ENCODE assay signal across 1 cellular context in the genomic region with DNA sequence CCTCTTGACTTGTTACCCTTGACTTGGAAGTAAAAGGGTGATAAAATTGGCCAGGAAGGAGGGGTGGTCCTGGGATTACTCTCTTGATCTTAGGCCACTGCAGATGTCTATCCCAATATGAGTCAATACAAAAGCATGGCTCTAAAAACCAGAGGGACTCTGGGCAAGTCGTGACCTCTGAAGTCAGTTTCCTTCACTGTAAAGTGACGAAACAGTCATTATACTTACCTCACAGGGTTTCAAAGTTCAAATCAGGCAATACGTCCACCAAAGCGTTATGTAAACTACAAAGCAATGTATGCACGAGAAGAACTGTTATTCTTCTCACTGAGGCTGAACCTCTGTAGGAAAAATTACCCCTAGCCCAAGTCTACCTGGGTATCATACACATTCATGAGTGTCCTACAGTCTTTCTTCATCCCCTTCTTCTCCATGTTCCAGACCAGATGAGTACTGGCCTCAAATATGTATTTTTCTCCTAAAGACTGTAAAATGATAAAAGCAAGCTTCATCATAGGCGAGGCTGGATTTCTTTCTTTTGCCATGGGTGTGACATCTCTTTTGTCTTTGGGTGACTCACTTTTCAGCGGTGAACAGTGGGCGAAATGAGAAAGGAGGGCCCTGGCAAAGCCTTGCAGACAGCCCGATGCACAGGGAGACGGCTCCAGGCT.
TF ChIP-seq lines count a peak whose summit lies in the region.

No MANE protein-coding gene starts in this region.

TF ChIP-seq in HepG2, 621 proteins besides CTCF, POLR2A, EP300 and RAD21 (continued from another document and continues in another):
- TF ChIP-seq, protein P1, sequence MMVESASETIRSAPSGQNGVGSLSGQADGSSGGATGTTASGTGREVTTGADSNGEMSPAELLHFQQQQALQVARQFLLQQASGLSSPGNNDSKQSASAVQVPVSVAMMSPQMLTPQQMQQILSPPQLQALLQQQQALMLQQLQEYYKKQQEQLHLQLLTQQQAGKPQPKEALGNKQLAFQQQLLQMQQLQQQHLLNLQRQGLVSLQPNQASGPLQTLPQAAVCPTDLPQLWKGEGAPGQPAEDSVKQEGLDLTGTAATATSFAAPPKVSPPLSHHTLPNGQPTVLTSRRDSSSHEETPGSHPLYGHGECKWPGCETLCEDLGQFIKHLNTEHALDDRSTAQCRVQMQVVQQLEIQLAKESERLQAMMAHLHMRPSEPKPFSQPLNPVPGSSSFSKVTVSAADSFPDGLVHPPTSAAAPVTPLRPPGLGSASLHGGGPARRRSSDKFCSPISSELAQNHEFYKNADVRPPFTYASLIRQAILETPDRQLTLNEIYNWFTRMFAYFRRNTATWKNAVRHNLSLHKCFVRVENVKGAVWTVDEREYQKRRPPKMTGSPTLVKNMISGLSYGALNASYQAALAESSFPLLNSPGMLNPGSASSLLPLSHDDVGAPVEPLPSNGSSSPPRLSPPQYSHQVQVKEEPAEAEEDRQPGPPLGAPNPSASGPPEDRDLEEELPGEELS (CRISPR knock-in tag; IDR thresholded peaks at IDR 0.05): 0 out of 2 replicates have a peak, but pooled peaks have one; percentile 35
- TF ChIP-seq, protein P2, sequence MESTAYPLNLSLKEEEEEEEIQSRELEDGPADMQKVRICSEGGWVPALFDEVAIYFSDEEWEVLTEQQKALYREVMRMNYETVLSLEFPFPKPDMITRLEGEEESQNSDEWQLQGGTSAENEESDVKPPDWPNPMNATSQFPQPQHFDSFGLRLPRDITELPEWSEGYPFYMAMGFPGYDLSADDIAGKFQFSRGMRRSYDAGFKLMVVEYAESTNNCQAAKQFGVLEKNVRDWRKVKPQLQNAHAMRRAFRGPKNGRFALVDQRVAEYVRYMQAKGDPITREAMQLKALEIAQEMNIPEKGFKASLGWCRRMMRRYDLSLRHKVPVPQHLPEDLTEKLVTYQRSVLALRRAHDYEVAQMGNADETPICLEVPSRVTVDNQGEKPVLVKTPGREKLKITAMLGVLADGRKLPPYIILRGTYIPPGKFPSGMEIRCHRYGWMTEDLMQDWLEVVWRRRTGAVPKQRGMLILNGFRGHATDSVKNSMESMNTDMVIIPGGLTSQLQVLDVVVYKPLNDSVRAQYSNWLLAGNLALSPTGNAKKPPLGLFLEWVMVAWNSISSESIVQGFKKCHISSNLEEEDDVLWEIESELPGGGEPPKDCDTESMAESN (CRISPR knock-in tag; conservative IDR thresholded peaks at IDR 0.05): no peak
- TF ChIP-seq MIER2 (CRISPR knock-in tag; IDR thresholded peaks at IDR 0.05) (no peak), GATAD2A (CRISPR knock-in tag; IDR thresholded peaks at IDR 0.05) (peak; percentile 91), ZBTB21 (CRISPR knock-in tag; IDR thresholded peaks at IDR 0.05) (peak; percentile 95), MBNL3 (CRISPR knock-in tag; conservative IDR thresholded peaks at IDR 0.05) (no peak), HNF4G (IDR thresholded peaks at IDR 0.05; ENCODE audit: borderline replicate concordance, low read depth, low read length) (peak; percentile 74), HNF4G (CRISPR knock-in tag; IDR thresholded peaks at IDR 0.05; ENCODE audit: borderline replicate concordance, low read depth) (no peak), ZNF891 (CRISPR knock-in tag; IDR thresholded peaks at IDR 0.05) (no peak), REPIN1 (CRISPR knock-in tag; IDR thresholded peaks at IDR 0.05; ENCODE audit: borderline replicate concordance, low read depth) (no peak), ZNF10 (CRISPR knock-in tag; IDR thresholded peaks at IDR 0.05; ENCODE audit: borderline replicate concordance, low read depth) (no peak), ZNF136 (CRISPR knock-in tag; IDR thresholded peaks at IDR 0.05; ENCODE audit: low read depth) (no peak), HOXA3 (CRISPR knock-in tag; IDR thresholded peaks at IDR 0.05) (peak; percentile 62; the same call in 1 of the 2 replicates), HNF4A (CRISPR knock-in tag; IDR thresholded peaks at IDR 0.05) (peak; percentile 96), ISX (CRISPR knock-in tag; conservative IDR thresholded peaks at IDR 0.05) (no peak), TCF7 (IDR thresholded peaks at IDR 0.05; ENCODE audit: low read depth) (0 out of 2 replicates have a peak, but pooled peaks have one; percentile 14), ZNF83 (CRISPR knock-in tag; IDR thresholded peaks at IDR 0.05; ENCODE audit: borderline replicate concordance) (no peak), ATRX (CRISPR knock-in tag; IDR thresholded peaks at IDR 0.05; ENCODE audit: borderline replicate concordance) (no peak)
- TF ChIP-seq, protein P3, sequence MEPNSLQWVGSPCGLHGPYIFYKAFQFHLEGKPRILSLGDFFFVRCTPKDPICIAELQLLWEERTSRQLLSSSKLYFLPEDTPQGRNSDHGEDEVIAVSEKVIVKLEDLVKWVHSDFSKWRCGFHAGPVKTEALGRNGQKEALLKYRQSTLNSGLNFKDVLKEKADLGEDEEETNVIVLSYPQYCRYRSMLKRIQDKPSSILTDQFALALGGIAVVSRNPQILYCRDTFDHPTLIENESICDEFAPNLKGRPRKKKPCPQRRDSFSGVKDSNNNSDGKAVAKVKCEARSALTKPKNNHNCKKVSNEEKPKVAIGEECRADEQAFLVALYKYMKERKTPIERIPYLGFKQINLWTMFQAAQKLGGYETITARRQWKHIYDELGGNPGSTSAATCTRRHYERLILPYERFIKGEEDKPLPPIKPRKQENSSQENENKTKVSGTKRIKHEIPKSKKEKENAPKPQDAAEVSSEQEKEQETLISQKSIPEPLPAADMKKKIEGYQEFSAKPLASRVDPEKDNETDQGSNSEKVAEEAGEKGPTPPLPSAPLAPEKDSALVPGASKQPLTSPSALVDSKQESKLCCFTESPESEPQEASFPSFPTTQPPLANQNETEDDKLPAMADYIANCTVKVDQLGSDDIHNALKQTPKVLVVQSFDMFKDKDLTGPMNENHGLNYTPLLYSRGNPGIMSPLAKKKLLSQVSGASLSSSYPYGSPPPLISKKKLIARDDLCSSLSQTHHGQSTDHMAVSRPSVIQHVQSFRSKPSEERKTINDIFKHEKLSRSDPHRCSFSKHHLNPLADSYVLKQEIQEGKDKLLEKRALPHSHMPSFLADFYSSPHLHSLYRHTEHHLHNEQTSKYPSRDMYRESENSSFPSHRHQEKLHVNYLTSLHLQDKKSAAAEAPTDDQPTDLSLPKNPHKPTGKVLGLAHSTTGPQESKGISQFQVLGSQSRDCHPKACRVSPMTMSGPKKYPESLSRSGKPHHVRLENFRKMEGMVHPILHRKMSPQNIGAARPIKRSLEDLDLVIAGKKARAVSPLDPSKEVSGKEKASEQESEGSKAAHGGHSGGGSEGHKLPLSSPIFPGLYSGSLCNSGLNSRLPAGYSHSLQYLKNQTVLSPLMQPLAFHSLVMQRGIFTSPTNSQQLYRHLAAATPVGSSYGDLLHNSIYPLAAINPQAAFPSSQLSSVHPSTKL (CRISPR knock-in tag; IDR thresholded peaks at IDR 0.05): peak; percentile 82
- TF ChIP-seq, protein P4, sequence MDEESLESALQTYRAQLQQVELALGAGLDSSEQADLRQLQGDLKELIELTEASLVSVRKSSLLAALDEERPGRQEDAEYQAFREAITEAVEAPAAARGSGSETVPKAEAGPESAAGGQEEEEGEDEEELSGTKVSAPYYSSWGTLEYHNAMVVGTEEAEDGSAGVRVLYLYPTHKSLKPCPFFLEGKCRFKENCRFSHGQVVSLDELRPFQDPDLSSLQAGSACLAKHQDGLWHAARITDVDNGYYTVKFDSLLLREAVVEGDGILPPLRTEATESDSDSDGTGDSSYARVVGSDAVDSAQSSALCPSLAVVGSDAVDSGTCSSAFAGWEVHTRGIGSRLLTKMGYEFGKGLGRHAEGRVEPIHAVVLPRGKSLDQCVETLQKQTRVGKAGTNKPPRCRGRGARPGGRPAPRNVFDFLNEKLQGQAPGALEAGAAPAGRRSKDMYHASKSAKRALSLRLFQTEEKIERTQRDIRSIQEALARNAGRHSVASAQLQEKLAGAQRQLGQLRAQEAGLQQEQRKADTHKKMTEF (CRISPR knock-in tag; IDR thresholded peaks at IDR 0.05): 0 out of 2 replicates have a peak, but pooled peaks have one; percentile 59
- TF ChIP-seq, protein P5, sequence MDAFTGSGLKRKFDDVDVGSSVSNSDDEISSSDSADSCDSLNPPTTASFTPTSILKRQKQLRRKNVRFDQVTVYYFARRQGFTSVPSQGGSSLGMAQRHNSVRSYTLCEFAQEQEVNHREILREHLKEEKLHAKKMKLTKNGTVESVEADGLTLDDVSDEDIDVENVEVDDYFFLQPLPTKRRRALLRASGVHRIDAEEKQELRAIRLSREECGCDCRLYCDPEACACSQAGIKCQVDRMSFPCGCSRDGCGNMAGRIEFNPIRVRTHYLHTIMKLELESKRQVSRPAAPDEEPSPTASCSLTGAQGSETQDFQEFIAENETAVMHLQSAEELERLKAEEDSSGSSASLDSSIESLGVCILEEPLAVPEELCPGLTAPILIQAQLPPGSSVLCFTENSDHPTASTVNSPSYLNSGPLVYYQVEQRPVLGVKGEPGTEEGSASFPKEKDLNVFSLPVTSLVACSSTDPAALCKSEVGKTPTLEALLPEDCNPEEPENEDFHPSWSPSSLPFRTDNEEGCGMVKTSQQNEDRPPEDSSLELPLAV (CRISPR knock-in tag; conservative IDR thresholded peaks at IDR 0.05; ENCODE audit: low read depth): no peak
- TF ChIP-seq, protein P6, sequence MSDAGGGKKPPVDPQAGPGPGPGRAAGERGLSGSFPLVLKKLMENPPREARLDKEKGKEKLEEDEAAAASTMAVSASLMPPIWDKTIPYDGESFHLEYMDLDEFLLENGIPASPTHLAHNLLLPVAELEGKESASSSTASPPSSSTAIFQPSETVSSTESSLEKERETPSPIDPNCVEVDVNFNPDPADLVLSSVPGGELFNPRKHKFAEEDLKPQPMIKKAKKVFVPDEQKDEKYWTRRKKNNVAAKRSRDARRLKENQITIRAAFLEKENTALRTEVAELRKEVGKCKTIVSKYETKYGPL (CRISPR knock-in tag; IDR thresholded peaks at IDR 0.05): peak; percentile 82; the same call in 1 of the 2 replicates
- TF ChIP-seq, protein P7, sequence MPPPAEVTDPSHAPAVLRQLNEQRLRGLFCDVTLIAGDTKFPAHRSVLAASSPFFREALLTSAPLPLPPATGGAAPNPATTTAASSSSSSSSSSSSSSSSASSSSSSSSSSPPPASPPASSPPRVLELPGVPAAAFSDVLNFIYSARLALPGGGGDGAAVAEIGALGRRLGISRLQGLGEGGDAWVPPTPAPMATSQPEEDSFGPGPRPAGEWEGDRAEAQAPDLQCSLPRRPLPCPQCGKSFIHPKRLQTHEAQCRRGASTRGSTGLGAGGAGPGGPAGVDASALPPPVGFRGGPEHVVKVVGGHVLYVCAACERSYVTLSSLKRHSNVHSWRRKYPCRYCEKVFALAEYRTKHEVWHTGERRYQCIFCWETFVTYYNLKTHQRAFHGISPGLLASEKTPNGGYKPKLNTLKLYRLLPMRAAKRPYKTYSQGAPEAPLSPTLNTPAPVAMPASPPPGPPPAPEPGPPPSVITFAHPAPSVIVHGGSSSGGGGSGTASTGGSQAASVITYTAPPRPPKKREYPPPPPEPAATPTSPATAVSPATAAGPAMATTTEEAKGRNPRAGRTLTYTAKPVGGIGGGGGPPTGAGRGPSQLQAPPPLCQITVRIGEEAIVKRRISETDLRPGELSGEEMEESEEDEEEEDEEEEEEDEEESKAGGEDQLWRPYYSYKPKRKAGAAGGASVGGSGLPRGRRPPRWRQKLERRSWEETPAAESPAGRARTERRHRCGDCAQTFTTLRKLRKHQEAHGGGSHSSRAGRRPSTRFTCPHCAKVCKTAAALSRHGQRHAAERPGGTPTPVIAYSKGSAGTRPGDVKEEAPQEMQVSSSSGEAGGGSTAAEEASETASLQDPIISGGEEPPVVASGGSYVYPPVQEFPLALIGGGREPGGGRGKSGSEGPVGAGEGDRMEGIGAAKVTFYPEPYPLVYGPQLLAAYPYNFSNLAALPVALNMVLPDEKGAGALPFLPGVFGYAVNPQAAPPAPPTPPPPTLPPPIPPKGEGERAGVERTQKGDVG (CRISPR knock-in tag; IDR thresholded peaks at IDR 0.05; ENCODE audit: borderline replicate concordance): no peak
- TF ChIP-seq, protein P8, sequence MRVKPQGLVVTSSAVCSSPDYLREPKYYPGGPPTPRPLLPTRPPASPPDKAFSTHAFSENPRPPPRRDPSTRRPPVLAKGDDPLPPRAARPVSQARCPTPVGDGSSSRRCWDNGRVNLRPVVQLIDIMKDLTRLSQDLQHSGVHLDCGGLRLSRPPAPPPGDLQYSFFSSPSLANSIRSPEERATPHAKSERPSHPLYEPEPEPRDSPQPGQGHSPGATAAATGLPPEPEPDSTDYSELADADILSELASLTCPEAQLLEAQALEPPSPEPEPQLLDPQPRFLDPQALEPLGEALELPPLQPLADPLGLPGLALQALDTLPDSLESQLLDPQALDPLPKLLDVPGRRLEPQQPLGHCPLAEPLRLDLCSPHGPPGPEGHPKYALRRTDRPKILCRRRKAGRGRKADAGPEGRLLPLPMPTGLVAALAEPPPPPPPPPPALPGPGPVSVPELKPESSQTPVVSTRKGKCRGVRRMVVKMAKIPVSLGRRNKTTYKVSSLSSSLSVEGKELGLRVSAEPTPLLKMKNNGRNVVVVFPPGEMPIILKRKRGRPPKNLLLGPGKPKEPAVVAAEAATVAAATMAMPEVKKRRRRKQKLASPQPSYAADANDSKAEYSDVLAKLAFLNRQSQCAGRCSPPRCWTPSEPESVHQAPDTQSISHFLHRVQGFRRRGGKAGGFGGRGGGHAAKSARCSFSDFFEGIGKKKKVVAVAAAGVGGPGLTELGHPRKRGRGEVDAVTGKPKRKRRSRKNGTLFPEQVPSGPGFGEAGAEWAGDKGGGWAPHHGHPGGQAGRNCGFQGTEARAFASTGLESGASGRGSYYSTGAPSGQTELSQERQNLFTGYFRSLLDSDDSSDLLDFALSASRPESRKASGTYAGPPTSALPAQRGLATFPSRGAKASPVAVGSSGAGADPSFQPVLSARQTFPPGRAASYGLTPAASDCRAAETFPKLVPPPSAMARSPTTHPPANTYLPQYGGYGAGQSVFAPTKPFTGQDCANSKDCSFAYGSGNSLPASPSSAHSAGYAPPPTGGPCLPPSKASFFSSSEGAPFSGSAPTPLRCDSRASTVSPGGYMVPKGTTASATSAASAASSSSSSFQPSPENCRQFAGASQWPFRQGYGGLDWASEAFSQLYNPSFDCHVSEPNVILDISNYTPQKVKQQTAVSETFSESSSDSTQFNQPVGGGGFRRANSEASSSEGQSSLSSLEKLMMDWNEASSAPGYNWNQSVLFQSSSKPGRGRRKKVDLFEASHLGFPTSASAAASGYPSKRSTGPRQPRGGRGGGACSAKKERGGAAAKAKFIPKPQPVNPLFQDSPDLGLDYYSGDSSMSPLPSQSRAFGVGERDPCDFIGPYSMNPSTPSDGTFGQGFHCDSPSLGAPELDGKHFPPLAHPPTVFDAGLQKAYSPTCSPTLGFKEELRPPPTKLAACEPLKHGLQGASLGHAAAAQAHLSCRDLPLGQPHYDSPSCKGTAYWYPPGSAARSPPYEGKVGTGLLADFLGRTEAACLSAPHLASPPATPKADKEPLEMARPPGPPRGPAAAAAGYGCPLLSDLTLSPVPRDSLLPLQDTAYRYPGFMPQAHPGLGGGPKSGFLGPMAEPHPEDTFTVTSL (CRISPR knock-in tag; IDR thresholded peaks at IDR 0.05; ENCODE audit: borderline replicate concordance): 0 out of 2 replicates have a peak, but pooled peaks have one; percentile 28
- TF ChIP-seq, protein P9, sequence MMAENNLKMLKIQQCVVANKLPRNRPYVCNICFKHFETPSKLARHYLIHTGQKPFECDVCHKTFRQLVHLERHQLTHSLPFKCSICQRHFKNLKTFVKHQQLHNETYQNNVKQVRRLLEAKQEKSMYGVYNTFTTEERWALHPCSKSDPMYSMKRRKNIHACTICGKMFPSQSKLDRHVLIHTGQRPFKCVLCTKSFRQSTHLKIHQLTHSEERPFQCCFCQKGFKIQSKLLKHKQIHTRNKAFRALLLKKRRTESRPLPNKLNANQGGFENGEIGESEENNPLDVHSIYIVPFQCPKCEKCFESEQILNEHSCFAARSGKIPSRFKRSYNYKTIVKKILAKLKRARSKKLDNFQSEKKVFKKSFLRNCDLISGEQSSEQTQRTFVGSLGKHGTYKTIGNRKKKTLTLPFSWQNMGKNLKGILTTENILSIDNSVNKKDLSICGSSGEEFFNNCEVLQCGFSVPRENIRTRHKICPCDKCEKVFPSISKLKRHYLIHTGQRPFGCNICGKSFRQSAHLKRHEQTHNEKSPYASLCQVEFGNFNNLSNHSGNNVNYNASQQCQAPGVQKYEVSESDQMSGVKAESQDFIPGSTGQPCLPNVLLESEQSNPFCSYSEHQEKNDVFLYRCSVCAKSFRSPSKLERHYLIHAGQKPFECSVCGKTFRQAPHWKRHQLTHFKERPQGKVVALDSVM (CRISPR knock-in tag; IDR thresholded peaks at IDR 0.05): no peak
